ENCODE assay signal across 8 cellular contexts in genomic region chr17:56978441-56979090, GRCh38.
DNase-seq lines count a peak whose midpoint lies in the region; ATAC-seq and TF ChIP-seq lines count a peak whose summit lies in the region.

No MANE protein-coding gene starts in this region.

- no peak overlapping the region for H3K27ac ChIP-seq in ACC112 (ENCODE audit: low read depth, low read length)
- peak overlapping the region; percentile 52 for H3K27ac ChIP-seq in KMS-11

- H3K4me1 ChIP-seq in ACC112 (ENCODE audit: control insufficient read depth, insufficient read depth, low read length, unreplicated experiment) (peaks cover 7% of the 10 kb centered on the region), KMS-11 (ENCODE audit: low read depth, poor library complexity, severe bottlenecking) (peaks cover 15% of the 10 kb centered on the region), iPS-15b (ENCODE audit: control insufficient read depth, insufficient read depth, low read length) (peaks cover 12% of the 10 kb centered on the region)

- no peaks in the 10 kb centered on the region for H3K9me3 Mint-ChIP-seq in stimulated activated naive CD8-positive, alpha-beta T cell treated with anti-CD3 and anti-CD28 coated beads, Interleukin-15, Interleukin-2, amounts not matched to agents 100 ng/mL and 50 ng/mL, for 24 hours

- TF ChIP-seq CTCF in KMS-11 (conservative IDR thresholded peaks at IDR 0.05; ENCODE audit: low read depth, low read length) = no peak
- TF ChIP-seq CTCF in astrocyte of the cerebellum (IDR thresholded peaks at IDR 0.05; ENCODE audit: low read depth, low read length, missing control alignments) = no peak

- H3K4me2 ChIP-seq in KMS-11 = peak overlapping the region; percentile 85

- DNase-seq in astrocyte of the cerebellum (ENCODE audit: low read depth) (no peak), NCI-H82 treated with DMSO at 0.1 percent for 48 hours (lab: John Stamatoyannopoulos, UW; ENCODE audit: unreplicated experiment) (no peak)

- no peaks in the 10 kb centered on the region for H3K9me3 ChIP-seq in iPS-15b (ENCODE audit: control insufficient read depth, insufficient read depth, low read length)

- peaks cover 9% of the 10 kb centered on the region for H3K79me2 ChIP-seq in ACC112 (ENCODE audit: control insufficient read depth, insufficient read depth, low read length, unreplicated experiment)
- peaks cover 5% of the 10 kb centered on the region; the same call in 1 of the 2 replicates for H3K79me2 ChIP-seq in KMS-11 (ENCODE audit: insufficient read depth, low read depth)

- H3K36me3 Mint-ChIP-seq in stimulated activated naive CD8-positive, alpha-beta T cell treated with anti-CD3 and anti-CD28 coated beads, Interleukin-15, Interleukin-2, amounts not matched to agents 100 ng/mL and 50 ng/mL, for 24 hours (ENCODE audit: low read depth) = no peaks in the 10 kb centered on the region

- in situ Hi-C loops in astrocyte of the cerebellum (cut with HindIII; ENCODE audit: low sequenced_read_pairs) = no loop called here

- no peaks in the 10 kb centered on the region for H3K36me3 ChIP-seq in ACC112 (ENCODE audit: insufficient read depth, low read length)
- no peaks in the 10 kb centered on the region for H3K36me3 ChIP-seq in KMS-11 (ENCODE audit: insufficient read depth)
- H3K36me3 ChIP-seq in iPS-15b (ENCODE audit: control insufficient read depth, insufficient read depth, low read length) = peaks cover 4% of the 10 kb centered on the region

- peak overlapping the region; percentile 87 for H3K4me3 Mint-ChIP-seq in stimulated activated naive CD8-positive, alpha-beta T cell treated with anti-CD3 and anti-CD28 coated beads, Interleukin-15, Interleukin-2, amounts not matched to agents 100 ng/mL and 50 ng/mL, for 24 hours

- peaks cover 18% of the 10 kb centered on the region for H3K4me1 Mint-ChIP-seq in stimulated activated naive CD8-positive, alpha-beta T cell treated with anti-CD3 and anti-CD28 coated beads, Interleukin-15, Interleukin-2, amounts not matched to agents 100 ng/mL and 50 ng/mL, for 24 hours (ENCODE audit: low read depth)

- H2AFZ ChIP-seq in ACC112 (ENCODE audit: low read length, unreplicated experiment) (peak overlapping the region; percentile 95), KMS-11 (ENCODE audit: low read depth) (peak overlapping the region; percentile 92)

- H3K9ac ChIP-seq in KMS-11 (peak overlapping the region; percentile 41; the same call in 1 of the 2 replicates), iPS-15b (ENCODE audit: low read depth, low read length) (no peak overlapping the region)

- H3K4me3 ChIP-seq in ACC112 (ENCODE audit: low read depth, low read length) (peak overlapping the region; percentile 90), KMS-11 (IDR thresholded peaks at IDR 0.05; ENCODE audit: insufficient read depth, low read depth, low read length) (peak overlapping the region; percentile 50), astrocyte of the cerebellum (ENCODE audit: low read depth, low read length) (peak overlapping the region; percentile 47), iPS-15b (ENCODE audit: low read depth, low read length) (peak overlapping the region; percentile 82)

- H4K20me1 ChIP-seq in KMS-11 (ENCODE audit: insufficient read depth) = no peaks in the 10 kb centered on the region

- H3K27me3 ChIP-seq in ACC112 (ENCODE audit: insufficient read depth, low read length) (no peaks in the 10 kb centered on the region), KMS-11 (ENCODE audit: insufficient read depth, low read depth) (no peaks in the 10 kb centered on the region), iPS-15b (ENCODE audit: control insufficient read depth, insufficient read depth, low read length) (no peaks in the 10 kb centered on the region)

- peaks cover 4% of the 10 kb centered on the region for H3K27me3 Mint-ChIP-seq in stimulated activated naive CD8-positive, alpha-beta T cell treated with anti-CD3 and anti-CD28 coated beads, Interleukin-15, Interleukin-2, amounts not matched to agents 100 ng/mL and 50 ng/mL, for 24 hours

- H3K27ac Mint-ChIP-seq in stimulated activated naive CD8-positive, alpha-beta T cell treated with anti-CD3 and anti-CD28 coated beads, Interleukin-15, Interleukin-2, amounts not matched to agents 100 ng/mL and 50 ng/mL, for 24 hours = peak overlapping the region; percentile 92

- ATAC-seq in GM19025 (IDR thresholded peaks at IDR 0.05; ENCODE audit: low read depth, unreplicated experiment) (peak; percentile 29), HG03097 (IDR thresholded peaks at IDR 0.05; ENCODE audit: low FRiP score, unreplicated experiment) (no peak)
